Comparison of ENCODE assay signal across 1 cellular context in the genomic region with DNA sequence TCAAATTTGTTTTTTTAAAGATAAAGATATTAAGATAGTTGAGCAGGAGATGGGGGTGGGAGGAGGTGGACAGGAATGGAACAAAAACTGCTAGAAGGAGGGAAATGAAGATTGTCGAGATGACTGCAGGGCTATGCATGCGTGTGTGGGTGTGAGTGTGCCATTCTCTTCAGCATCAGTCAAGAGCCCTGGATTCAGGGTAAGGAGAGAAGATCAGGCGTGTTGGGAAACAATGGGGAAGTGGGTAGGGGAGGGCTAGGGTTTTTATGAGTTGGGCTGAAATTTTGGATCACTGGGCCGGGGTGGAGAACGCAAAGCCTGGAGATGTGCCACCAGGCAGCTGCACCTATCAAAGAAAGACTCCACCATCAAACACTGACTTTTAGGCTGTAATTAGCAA.
A peak's percentile ranks its signal among the peaks of the same experiment; 100 is the strongest.
TF ChIP-seq lines count a peak whose summit lies in the region.

No MANE protein-coding gene starts in this region.

TF ChIP-seq in HEK293, 187 proteins besides CTCF, POLR2A, EP300 and RAD21 (continued from another document):
- TF ChIP-seq, protein P1, sequence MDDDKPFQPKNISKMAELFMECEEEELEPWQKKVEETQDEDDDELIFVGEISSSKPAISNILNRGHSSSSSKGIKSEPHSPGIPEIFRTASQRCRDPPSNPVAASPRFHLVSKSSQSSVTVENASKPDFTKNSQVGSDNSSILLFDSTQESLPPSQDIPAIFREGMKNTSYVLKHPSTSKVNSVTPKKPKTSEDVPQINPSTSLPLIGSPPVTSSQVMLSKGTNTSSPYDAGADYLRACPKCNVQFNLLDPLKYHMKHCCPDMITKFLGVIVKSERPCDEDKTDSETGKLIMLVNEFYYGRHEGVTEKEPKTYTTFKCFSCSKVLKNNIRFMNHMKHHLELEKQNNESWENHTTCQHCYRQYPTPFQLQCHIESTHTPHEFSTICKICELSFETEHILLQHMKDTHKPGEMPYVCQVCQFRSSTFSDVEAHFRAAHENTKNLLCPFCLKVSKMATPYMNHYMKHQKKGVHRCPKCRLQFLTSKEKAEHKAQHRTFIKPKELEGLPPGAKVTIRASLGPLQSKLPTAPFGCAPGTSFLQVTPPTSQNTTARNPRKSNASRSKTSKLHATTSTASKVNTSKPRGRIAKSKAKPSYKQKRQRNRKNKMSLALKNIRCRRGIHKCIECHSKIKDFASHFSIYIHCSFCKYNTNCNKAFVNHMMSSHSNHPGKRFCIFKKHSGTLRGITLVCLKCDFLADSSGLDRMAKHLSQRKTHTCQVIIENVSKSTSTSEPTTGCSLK (tag by site-specific recombination; IDR thresholded peaks at IDR 0.05): no peak
- TF ChIP-seq ZNF174 (tag by site-specific recombination; IDR thresholded peaks at IDR 0.05) (no peak), ZFHX2 (tag by site-specific recombination; conservative IDR thresholded peaks at IDR 0.05) (peak; percentile 25)
